13 cellular contexts compared by ENCODE assay signal in genomic region chr20:40156600-40157307, GRCh38.
DNase-seq lines count a peak whose midpoint lies in the region; ATAC-seq and TF ChIP-seq lines count a peak whose summit lies in the region.
"Had no signal": no experiment of that assay in that cellular context is flagged by ENCODE, and none has a peak within 500 bp of the region (broad histone marks: within the 10 kb centered on the region; RNA-seq: fewer than 3 reads in every experiment).

No MANE protein-coding gene starts in this region.

- no peak overlapping the region for H2BK12ac ChIP-seq in H9 (ENCODE audit: insufficient read length, low read depth, low read length)

- H3K27me3 Mint-ChIP-seq in H9 (ENCODE audit: low read depth) = no peaks in the 10 kb centered on the region
- no peaks in the 10 kb centered on the region for H3K27me3 Mint-ChIP-seq in activated CD4-positive, alpha-beta memory T cell treated with anti-CD3 and anti-CD28 coated beads, Interleukin-2, amount 10 ng/mL, durations not matched to agents 7 days and 5 days
- H3K27me3 Mint-ChIP-seq: central memory CD8-positive, alpha-beta T cell had no signal

- H3K23me2 ChIP-seq in H9 (ENCODE audit: insufficient read length, low read depth, low read length, poor library complexity, severe bottlenecking) = no peaks in the 10 kb centered on the region

- no peaks in the 10 kb centered on the region for H3K27me3 ChIP-seq in KMS-11 (ENCODE audit: insufficient read depth, low read depth)
- H3K27me3 ChIP-seq in H9 (ENCODE audit: insufficient read depth, low read length) = no peaks in the 10 kb centered on the region
- peaks cover 5% of the 10 kb centered on the region for H3K27me3 ChIP-seq in foreskin keratinocyte

- no peaks in the 10 kb centered on the region; a peak in 2 of 7 replicates for H3K36me3 Mint-ChIP-seq in H9 (ENCODE audit: insufficient read depth in 1 of 3, low read depth in 3 of 3)
- H3K36me3 Mint-ChIP-seq in activated CD4-positive, alpha-beta memory T cell treated with anti-CD3 and anti-CD28 coated beads, Interleukin-2, amount 10 ng/mL, durations not matched to agents 7 days and 5 days (ENCODE audit: low read depth) = no peaks in the 10 kb centered on the region

- no peak overlapping the region for H3K27ac Mint-ChIP-seq in H9
- H3K27ac Mint-ChIP-seq in activated CD4-positive, alpha-beta memory T cell treated with anti-CD3 and anti-CD28 coated beads, Interleukin-2, amount 10 ng/mL, durations not matched to agents 7 days and 5 days = no peak overlapping the region

- H3K56ac ChIP-seq in H9 (ENCODE audit: insufficient read length, low read depth, low read length) = no peak overlapping the region

- H2AFZ ChIP-seq in KMS-11 (ENCODE audit: low read depth) = no peak overlapping the region
- H2AFZ ChIP-seq in H9 (ENCODE audit: low read length) = no peak overlapping the region

- H2BK120ac ChIP-seq in H9 (ENCODE audit: low read depth, low read length, poor library complexity, severe bottlenecking) = no peak overlapping the region

- peaks cover 2% of the 10 kb centered on the region in 2 experiments; a peak in 2 of 4 replicates for H3K4me1 Mint-ChIP-seq in H9
- no peaks in the 10 kb centered on the region for H3K4me1 Mint-ChIP-seq in activated CD4-positive, alpha-beta memory T cell treated with anti-CD3 and anti-CD28 coated beads, Interleukin-2, amount 10 ng/mL, durations not matched to agents 7 days and 5 days
- H3K4me1 Mint-ChIP-seq: central memory CD8-positive, alpha-beta T cell had no signal

- CTCF ChIA-PET in activated CD4-positive, alpha-beta memory T cell treated with anti-CD3 and anti-CD28 coated beads, Interleukin-2, amount 10 ng/mL, durations not matched to agents 7 days and 5 days (lab: Charles Lee) = no interaction called here

- H3K9me3 Mint-ChIP-seq in H9 = no peaks in the 10 kb centered on the region
- H3K9me3 Mint-ChIP-seq in activated CD4-positive, alpha-beta memory T cell treated with anti-CD3 and anti-CD28 coated beads, Interleukin-2, amount 10 ng/mL, durations not matched to agents 7 days and 5 days = no peaks in the 10 kb centered on the region
- H3K9me3 Mint-ChIP-seq: central memory CD8-positive, alpha-beta T cell had no signal

- H4K8ac ChIP-seq in H9 (replicated peaks; ENCODE audit: insufficient read length, low read depth, low read length) = no peak overlapping the region

- TF ChIP-seq CTCF in GM20000 (IDR thresholded peaks at IDR 0.05; ENCODE audit: extremely low read depth, missing control alignments) (no peak), KMS-11 (conservative IDR thresholded peaks at IDR 0.05; ENCODE audit: low read depth, low read length) (no peak), H9 (conservative IDR thresholded peaks at IDR 0.05) (no peak), foreskin keratinocyte (conservative IDR thresholded peaks at IDR 0.05) (no peak)

- H3K4me2 ChIP-seq in KMS-11 = peak overlapping the region; percentile 61
- H3K4me2 ChIP-seq in H9 (ENCODE audit: insufficient read depth, insufficient read length, low read length) = no peak overlapping the region

- H2BK20ac ChIP-seq in H9 (ENCODE audit: low read depth, low read length, poor library complexity, severe bottlenecking) = no peak overlapping the region

- ATAC-seq in GM18511 (IDR thresholded peaks at IDR 0.05; ENCODE audit: unreplicated experiment) = peak; percentile 95
- peak; percentile 97 for ATAC-seq in HG02970 (IDR thresholded peaks at IDR 0.05; ENCODE audit: low FRiP score, unreplicated experiment)
- ATAC-seq in foreskin keratinocyte = no peak

- H3K79me1 ChIP-seq in H9 (ENCODE audit: insufficient read depth, low read depth, low read length, poor library complexity, severe bottlenecking) = no peaks in the 10 kb centered on the region

- H3K9ac ChIP-seq in KMS-11 (no peak overlapping the region), H9 (ENCODE audit: extremely low read depth, insufficient read length, low read length) (no peak overlapping the region)

- H2AK5ac ChIP-seq in H9 (ENCODE audit: insufficient read length, low read length) = no peak overlapping the region

- no peak overlapping the region for H3K4me3 ChIP-seq in KMS-11 (IDR thresholded peaks at IDR 0.05; ENCODE audit: insufficient read depth, low read depth, low read length)
- H3K4me3 ChIP-seq: thoracic aorta had no signal

- no peaks in the 10 kb centered on the region for H4K20me1 ChIP-seq in KMS-11 (ENCODE audit: insufficient read depth)
- H4K20me1 ChIP-seq in H9 (ENCODE audit: control insufficient read depth, insufficient read depth, insufficient read length) = no peaks in the 10 kb centered on the region

- H3K27ac ChIP-seq in KMS-11 (0 out of 2 replicates have a peak overlapping the region, but pooled peaks have one; percentile 1), H9 (ENCODE audit: insufficient read length, low read depth, low read length) (no peak overlapping the region), foreskin keratinocyte (no peak overlapping the region)
- H3K27ac ChIP-seq: thoracic aorta had no signal

- no peak overlapping the region for H3K4me3 Mint-ChIP-seq in H9
- H3K4me3 Mint-ChIP-seq in activated CD4-positive, alpha-beta memory T cell treated with anti-CD3 and anti-CD28 coated beads, Interleukin-2, amount 10 ng/mL, durations not matched to agents 7 days and 5 days = no peak overlapping the region
- H3K4me3 Mint-ChIP-seq: central memory CD8-positive, alpha-beta T cell had no signal

- no peak overlapping the region for H3K23ac ChIP-seq in H9 (ENCODE audit: insufficient read length, low read depth, low read length)

- no peak overlapping the region for H4K5ac ChIP-seq in H9 (ENCODE audit: insufficient read length, low read depth, low read length)

- H3K9me3 ChIP-seq in H9 (ENCODE audit: control insufficient read depth, low read depth, low read length) = no peaks in the 10 kb centered on the region
- H3K9me3 ChIP-seq: thoracic aorta had no signal

- H2BK5ac ChIP-seq in H9 (ENCODE audit: insufficient read length, low read length) = no peak overlapping the region

- no peak overlapping the region for H2BK15ac ChIP-seq in H9 (ENCODE audit: low read depth, low read length)

- DNase-seq in GM20000 (ENCODE audit: low spot score) (peak; percentile 64), H9 (no peak), SIG-M5 (lab: John Stamatoyannopoulos, UW) (no peak), foreskin keratinocyte (no peak)
- no peak for DNase-seq in activated CD4-positive, alpha-beta memory T cell treated with anti-CD3 and anti-CD28 coated beads, Interleukin-2, amount 10 ng/mL, durations not matched to agents 7 days and 5 days
- DNase-seq: GF-D8; NCI-H146; stimulated activated CD4-positive, alpha-beta T cell treated with anti-CD3 and anti-CD28 coated beads, Interleukin-4, amount 100 ng/mL, for 4 hours had no signal

- POLR2A ChIA-PET in activated CD4-positive, alpha-beta memory T cell treated with anti-CD3 and anti-CD28 coated beads, Interleukin-2, amount 10 ng/mL, durations not matched to agents 7 days and 5 days (lab: Charles Lee) = no interaction called here

- no peak overlapping the region for H3K18ac ChIP-seq in H9 (ENCODE audit: insufficient read length, low read depth, low read length)

- H3T11ph ChIP-seq in H9 (ENCODE audit: low read length) = no peak overlapping the region

- no CpG with 5 or more reads among the region's 4 CpGs for WGBS in H9 (ENCODE audit: extremely low coverage, insufficient read length, low lambda C conversion rate)

- no peak overlapping the region for H3K14ac ChIP-seq in H9 (ENCODE audit: insufficient read depth, low read length)

- H3K79me2 ChIP-seq in KMS-11 (ENCODE audit: insufficient read depth, low read depth) (no peaks in the 10 kb centered on the region), H9 (ENCODE audit: insufficient read depth, low read length) (no peaks in the 10 kb centered on the region)

- no peak overlapping the region for H3K4ac ChIP-seq in H9 (ENCODE audit: low read depth, low read length)

- no peaks in the 10 kb centered on the region for H3K36me3 ChIP-seq in KMS-11 (ENCODE audit: insufficient read depth)
- H3K36me3 ChIP-seq: thoracic aorta had no signal

- no peak overlapping the region for H4K91ac ChIP-seq in H9 (ENCODE audit: insufficient read length, low read depth, low read length)

- H3K4me1 ChIP-seq in KMS-11 (ENCODE audit: low read depth, poor library complexity, severe bottlenecking) (peaks cover 41% of the 10 kb centered on the region), H9 (ENCODE audit: insufficient read depth, low read length) (no peaks in the 10 kb centered on the region), foreskin keratinocyte (no peaks in the 10 kb centered on the region)
